In genomic region chr6:57267586-57268293, GRCh38 we compare ENCODE assay signal across 9 cellular contexts. TPM values are rescaled to one million over a fixed set of nuclear protein-coding genes. Genes with fewer than 3 reads are reported as not detected.
DNase-seq lines count a peak whose midpoint lies in the region; ATAC-seq and TF ChIP-seq lines count a peak whose summit lies in the region.
"Had no signal": no experiment of that assay in that cellular context is flagged by ENCODE, and none has a peak within 500 bp of the region (broad histone marks: within the 10 kb centered on the region; RNA-seq: fewer than 3 reads in every experiment).

No MANE protein-coding gene starts in this region.

- DNase-seq in AG08396 (ENCODE audit: low spot score) (peak; percentile 83), NCI-H526 treated with DMSO at 0.1 percent for 48 hours (lab: John Stamatoyannopoulos, UW) (peak; percentile 43), left ventricle myocardium superior (no peak), spleen (no peak), NCI-H187 treated with DMSO at 0.1 percent for 48 hours (lab: John Stamatoyannopoulos, UW) (no peak)
- DNase-seq in activated naive CD4-positive, alpha-beta T cell treated with anti-CD3 and anti-CD28 coated beads for 36 hours, result peak; percentile 68

- no peak overlapping the region for H3K27ac ChIP-seq in spleen

- no peaks in the 10 kb centered on the region for H3K36me3 Mint-ChIP-seq in activated naive CD4-positive, alpha-beta T cell treated with anti-CD3 and anti-CD28 coated beads for 36 hours (ENCODE audit: low read depth)
- H3K36me3 Mint-ChIP-seq: IgD-negative memory B cell had no signal

- WGBS in spleen, 5 donors, result 79 to 92% (median 85%) methylated on average over 10 of the region's 10 CpGs

- no peak overlapping the region for H3K27ac Mint-ChIP-seq in activated naive CD4-positive, alpha-beta T cell treated with anti-CD3 and anti-CD28 coated beads for 36 hours
- H3K27ac Mint-ChIP-seq: IgD-negative memory B cell had no signal

- H3K4me1 Mint-ChIP-seq in activated naive CD4-positive, alpha-beta T cell treated with anti-CD3 and anti-CD28 coated beads for 36 hours (ENCODE audit: low read depth), result peaks cover 20% of the 10 kb centered on the region
- H3K4me1 Mint-ChIP-seq: IgD-negative memory B cell had no signal

- ATAC-seq in left ventricle myocardium superior, result peak; percentile 90
- no peak for ATAC-seq in GM19023 (IDR thresholded peaks at IDR 0.05; ENCODE audit: unreplicated experiment)

- no peaks in the 10 kb centered on the region for H3K9me3 ChIP-seq in spleen

- H3K27me3 Mint-ChIP-seq in activated naive CD4-positive, alpha-beta T cell treated with anti-CD3 and anti-CD28 coated beads for 36 hours (ENCODE audit: low read depth), result peaks cover 10% of the 10 kb centered on the region

- H3K4me3 ChIP-seq in spleen, result no peak overlapping the region

- no peak for TF ChIP-seq POLR2A in spleen (IDR thresholded peaks at IDR 0.05)

- peak; percentile 46 for TF ChIP-seq CTCF in GM12873 (IDR thresholded peaks at IDR 0.05; ENCODE audit: insufficient read depth, low read depth, low read length, missing control alignments)
- peak in 7 of 11 experiments; percentile 20 to 56 (median 44) for TF ChIP-seq CTCF in spleen (IDR thresholded peaks at IDR 0.05 in 8 of 11, conservative IDR thresholded peaks at IDR 0.05 in 3 of 11)

- H3K4me3 Mint-ChIP-seq in activated naive CD4-positive, alpha-beta T cell treated with anti-CD3 and anti-CD28 coated beads for 36 hours, result no peak overlapping the region
- H3K4me3 Mint-ChIP-seq: IgD-negative memory B cell had no signal

- intact Hi-C loops in activated naive CD4-positive, alpha-beta T cell treated with anti-CD3 and anti-CD28 coated beads for 36 hours (cut with micrococcal nuclease), result loop anchor here (1.0 to 5.0 kb wide), 2 partner anchors 49 to 180 kb away; no protein-coding TSS in a partner anchor
- intact Hi-C loops in left ventricle myocardium superior (cut with micrococcal nuclease) (no loop called here), spleen (cut with DNase I; ENCODE audit: low total_unique reads) (no loop called here)

- CTCF ChIA-PET in activated naive CD4-positive, alpha-beta T cell treated with anti-CD3 and anti-CD28 coated beads for 36 hours (lab: Charles Lee), result interaction anchor here (0.8 to 3.6 kb wide), 7 partner anchors 16 to 363 kb away, joined by 3 to 25 read pairs (median 4); partner anchors contain the start of gene PRIM2

- no peaks in the 10 kb centered on the region for H3K27me3 ChIP-seq in spleen (replicated peaks in 1 of 7)

- H3K9me3 Mint-ChIP-seq in activated naive CD4-positive, alpha-beta T cell treated with anti-CD3 and anti-CD28 coated beads for 36 hours, result no peaks in the 10 kb centered on the region
- H3K9me3 Mint-ChIP-seq: IgD-negative memory B cell had no signal

- H3K4me1 ChIP-seq in spleen, result no peaks in the 10 kb centered on the region

- no peaks in the 10 kb centered on the region for H3K36me3 ChIP-seq in spleen

RNA-seq across cellular contexts. Expression of gene RAB23, which starts 45.6 kb away (rescaled TPM):
- 1 to 10 TPM; 1.1 to 1.7 TPM for total RNA-seq in activated naive CD4-positive, alpha-beta T cell treated with anti-CD3 and anti-CD28 coated beads for 36 hours
- total RNA-seq in left ventricle myocardium superior (11.9 TPM), spleen (1 to 10 TPM; 1.7 to 3.9 (median 2.2) TPM)
- 1 to 10 TPM in 2 of 3 donors, under 1 TPM in 1; 0.89 to 2.6 (median 1.7) TPM for polyA plus RNA-seq in spleen

RNA-seq across cellular contexts. Expression of gene PRIM2, which starts 49.7 kb away (rescaled TPM):
- total RNA-seq in activated naive CD4-positive, alpha-beta T cell treated with anti-CD3 and anti-CD28 coated beads for 36 hours, result 10 to 100 TPM; 51.5 to 52.0 TPM
- total RNA-seq in left ventricle myocardium superior (4.2 TPM), spleen (10 to 100 TPM; 12.0 to 20.2 (median 16.8) TPM)
- polyA plus RNA-seq in spleen, result 1 to 10 TPM; 6.0 to 7.3 (median 7.1) TPM

Comparison
In these comparisons a context has a peak if more than half of its experiments do, and no peak if none do; other contexts are left out.
1. DNase-seq: peak in AG08396 (single experiment), NCI-H526 treated with DMSO at 0.1 percent for 48 hours (single experiment) and activated naive CD4-positive, alpha-beta T cell treated with anti-CD3 and anti-CD28 coated beads for 36 hours (single experiment); none in left ventricle myocardium superior (single experiment), spleen (single experiment) and NCI-H187 treated with DMSO at 0.1 percent for 48 hours (single experiment).